7 cellular contexts compared by ENCODE assay signal in the genomic region with DNA sequence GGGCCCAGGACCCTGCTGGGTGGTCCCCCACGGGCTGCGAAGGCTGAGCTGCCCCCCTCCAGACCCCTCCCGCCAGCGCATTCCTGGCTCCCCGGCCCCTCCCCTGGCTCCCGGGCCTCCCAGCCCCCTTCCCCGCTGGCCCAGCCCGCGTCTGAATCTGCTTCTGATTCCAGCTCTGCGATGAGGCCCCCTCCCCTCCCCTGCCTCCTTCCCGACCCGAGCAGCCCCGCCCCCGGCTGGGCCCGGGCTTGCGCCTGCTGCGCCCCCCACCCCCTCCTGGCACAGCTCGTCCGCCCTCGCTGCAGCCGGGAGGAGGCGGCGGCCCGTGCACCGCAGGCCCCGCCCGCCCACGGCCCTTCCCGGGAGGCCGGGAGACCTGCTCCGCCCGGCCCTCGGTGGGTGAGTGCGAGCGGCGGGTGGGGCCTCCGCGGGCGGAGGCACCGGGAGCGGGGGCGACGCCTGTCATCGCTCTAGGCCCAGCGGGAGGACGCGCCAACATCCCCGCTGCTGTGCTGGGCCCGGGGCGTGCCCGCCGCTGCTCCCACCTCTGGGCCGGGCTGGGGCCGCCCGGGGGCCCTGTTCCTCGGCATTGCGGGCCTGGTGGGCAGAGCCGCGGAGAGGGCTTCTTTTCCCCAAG. TPM values are rescaled to one million over a fixed set of nuclear protein-coding genes. Genes with fewer than 3 reads are reported as not detected.
DNase-seq lines count a peak whose midpoint lies in the region; ATAC-seq, FAIRE-seq and TF ChIP-seq lines count a peak whose summit lies in the region.

Gene NTN3, plus strand, starts transcription at position 282 of the 637 bp plus-strand sequence. CDS start 405 bp downstream, outside the sequence.

- peaks cover 13% of the 10 kb centered on the region for H3K4me1 ChIP-seq in endodermal cell (ENCODE audit: control insufficient read depth, insufficient read depth, low read length)
- H3K4me1 ChIP-seq in prostate gland (replicated peaks), result peaks cover 12% of the 10 kb centered on the region

- peaks cover 6% of the 10 kb centered on the region for H3K4me1 Mint-ChIP-seq in endodermal cell

- peak; percentile 70 for DNase-seq in GM20000 (ENCODE audit: low spot score)
- peak; percentile 86 for DNase-seq in NCI-H345 (lab: John Stamatoyannopoulos, UW)
- DNase-seq in endodermal cell, result peak; percentile 76
- no peak for DNase-seq in prostate gland (ENCODE audit: low spot score)
- no peak for DNase-seq in glomerular visceral epithelial cell (ENCODE audit: extremely low spot score)
- DNase-seq in RCC 7860 (ENCODE audit: low spot score), result no peak

- peaks cover 43% of the 10 kb centered on the region for H3K27me3 Mint-ChIP-seq in endodermal cell (ENCODE audit: insufficient read depth)

- intact Hi-C loops in prostate gland (cut with DNase I), result no loop called here

- no peaks in the 10 kb centered on the region for H3K9me3 Mint-ChIP-seq in endodermal cell

- WGBS in endodermal cell (ENCODE audit: insufficient coverage in 1 of 2, insufficient read length in 1 of 2), 2 experiments, result 2% methylated on average over 13 to 58 of the region's 59 CpGs
- 3% methylated on average over 19 of the region's 59 CpGs for WGBS in prostate gland

- no peak for TF ChIP-seq CTCF in GM20000 (IDR thresholded peaks at IDR 0.05; ENCODE audit: extremely low read depth, missing control alignments)
- TF ChIP-seq CTCF in endodermal cell (conservative IDR thresholded peaks at IDR 0.05), result no peak
- TF ChIP-seq CTCF in prostate gland (IDR thresholded peaks at IDR 0.05), result no peak

- no peaks in the 10 kb centered on the region for H3K36me3 ChIP-seq in endodermal cell (ENCODE audit: control insufficient read depth, insufficient read depth, low read length)
- H3K36me3 ChIP-seq in prostate gland, result no peaks in the 10 kb centered on the region

- H3K4me3 ChIP-seq in endodermal cell (ENCODE audit: low read length), result no peak within 1 kb of the TSS
- H3K4me3 ChIP-seq in prostate gland, result peak within 1 kb of the TSS; percentile 4 to 24

- no peak for TF ChIP-seq POLR2A in prostate gland (IDR thresholded peaks at IDR 0.05)

- no peak within 1 kb of the TSS for H3K27ac Mint-ChIP-seq in endodermal cell

- H3K4me3 Mint-ChIP-seq in endodermal cell, result no peak within 1 kb of the TSS

- no peak within 1 kb of the TSS for H3K9ac ChIP-seq in endodermal cell (ENCODE audit: extremely low read depth, low read length, poor library complexity, severe bottlenecking)

- FAIRE-seq in RCC 7860 (lab: Jason Lieb, UNC), result no peak

- ATAC-seq in HG02852 (IDR thresholded peaks at IDR 0.05; ENCODE audit: unreplicated experiment), result no peak

- no peaks in the 10 kb centered on the region for H3K36me3 Mint-ChIP-seq in endodermal cell (ENCODE audit: low read depth)

- peaks cover 36% of the 10 kb centered on the region for H3K27me3 ChIP-seq in endodermal cell (ENCODE audit: control insufficient read depth, insufficient read depth, low read length, poor library complexity, severe bottlenecking)
- H3K27me3 ChIP-seq in prostate gland (replicated peaks; ENCODE audit: insufficient read depth), result no peaks in the 10 kb centered on the region

- H3K27ac ChIP-seq in endodermal cell (ENCODE audit: low read depth, low read length) (no peak within 1 kb of the TSS), prostate gland (no peak within 1 kb of the TSS)

- no peaks in the 10 kb centered on the region for H3K9me3 ChIP-seq in endodermal cell (ENCODE audit: control insufficient read depth, low read length)
- H3K9me3 ChIP-seq in prostate gland, result no peaks in the 10 kb centered on the region

RNA-seq across cellular contexts. Expression of gene NTN3, which starts in this region (rescaled TPM):
- total RNA-seq in endodermal cell (under 1 TPM; 0.48 to 0.62 TPM), prostate gland (1 to 10 TPM in 1 of 2 donors, not detected in 1; 1.4 TPM)
- polyA plus RNA-seq in endodermal cell (2013, experiment 1 of 2), result 1.0 TPM
- polyA plus RNA-seq in endodermal cell (2013, experiment 2 of 2), result 0.75 TPM

Comparison
In these comparisons a context has a peak if more than half of its experiments do, and no peak if none do; other contexts are left out.
1. DNase-seq: peak in GM20000 (single experiment), NCI-H345 (single experiment) and endodermal cell (single experiment); none in prostate gland (single experiment), glomerular visceral epithelial cell (single experiment) and RCC 7860 (single experiment).